ENCODE assay signal across 11 cellular contexts in genomic region chr2:223549215-223549614, GRCh38. TPM values are rescaled to one million over a fixed set of nuclear protein-coding genes. Genes with fewer than 3 reads are reported as not detected.
DNase-seq lines count a peak whose midpoint lies in the region; ATAC-seq and TF ChIP-seq lines count a peak whose summit lies in the region.
"Had no signal": no experiment of that assay in that cellular context is flagged by ENCODE, and none has a peak within 500 bp of the region (broad histone marks: within the 10 kb centered on the region; RNA-seq: fewer than 3 reads in every experiment).

No MANE protein-coding gene starts in this region.

- no peak for TF ChIP-seq CTCF in RWPE2 (IDR thresholded peaks at IDR 0.05; ENCODE audit: poor library complexity, severe bottlenecking)
- no peak for TF ChIP-seq CTCF in type B pancreatic cell (conservative IDR thresholded peaks at IDR 0.05)
- no peak for TF ChIP-seq CTCF in left lung (IDR thresholded peaks at IDR 0.05)

- CTCF ChIA-PET in activated naive CD4-positive, alpha-beta T cell treated with anti-CD3 and anti-CD28 coated beads, Interleukin-2, amount 10 ng/mL, durations not matched to agents 7 days and 5 days (lab: Charles Lee) = no interaction called here

- intact Hi-C loops in left lung (cut with DNase I) = no loop called here

- H3K4me1 ChIP-seq in RWPE2 (ENCODE audit: insufficient read depth, poor library complexity, severe bottlenecking) (peaks cover 41% of the 10 kb centered on the region), left lung (no peaks in the 10 kb centered on the region)

- H3K27me3 ChIP-seq in RWPE2 (ENCODE audit: insufficient read depth, poor library complexity, severe bottlenecking) = no peaks in the 10 kb centered on the region
- H3K27me3 ChIP-seq in left lung = no peaks in the 10 kb centered on the region

- H3K27me3 Mint-ChIP-seq in type B pancreatic cell = peaks cover 7% of the 10 kb centered on the region
- no peaks in the 10 kb centered on the region for H3K27me3 Mint-ChIP-seq in activated naive CD4-positive, alpha-beta T cell treated with anti-CD3 and anti-CD28 coated beads, Interleukin-2, amount 10 ng/mL, durations not matched to agents 7 days and 5 days

- no peak overlapping the region for H3K4me3 Mint-ChIP-seq in type B pancreatic cell
- H3K4me3 Mint-ChIP-seq in activated naive CD4-positive, alpha-beta T cell treated with anti-CD3 and anti-CD28 coated beads, Interleukin-2, amount 10 ng/mL, durations not matched to agents 7 days and 5 days = no peak overlapping the region
- H3K4me3 Mint-ChIP-seq: B cell had no signal

- peak overlapping the region; percentile 19 for H3K27ac Mint-ChIP-seq in type B pancreatic cell
- no peak overlapping the region for H3K27ac Mint-ChIP-seq in activated naive CD4-positive, alpha-beta T cell treated with anti-CD3 and anti-CD28 coated beads, Interleukin-2, amount 10 ng/mL, durations not matched to agents 7 days and 5 days
- H3K27ac Mint-ChIP-seq: B cell had no signal

- no peak overlapping the region for H3K4me3 ChIP-seq in RWPE2 (ENCODE audit: severe bottlenecking)
- H3K4me3 ChIP-seq in left lung = no peak overlapping the region
- H3K4me3 ChIP-seq: mucosa of descending colon had no signal

- no peaks in the 10 kb centered on the region for H3K9me3 ChIP-seq in RWPE2 (ENCODE audit: severe bottlenecking)
- H3K9me3 ChIP-seq in left lung = no peaks in the 10 kb centered on the region
- H3K9me3 ChIP-seq: mucosa of descending colon had no signal

- ATAC-seq in RWPE2 (ENCODE audit: low read depth) = peak; percentile 96
- ATAC-seq in left lung = no peak
- ATAC-seq in GM18511 (IDR thresholded peaks at IDR 0.05; ENCODE audit: unreplicated experiment) = no peak
- ATAC-seq: mucosa of descending colon had no signal

- peaks cover 5% of the 10 kb centered on the region for H3K4me1 Mint-ChIP-seq in type B pancreatic cell (ENCODE audit: unreplicated experiment)
- H3K4me1 Mint-ChIP-seq in activated naive CD4-positive, alpha-beta T cell treated with anti-CD3 and anti-CD28 coated beads, Interleukin-2, amount 10 ng/mL, durations not matched to agents 7 days and 5 days = no peaks in the 10 kb centered on the region
- H3K4me1 Mint-ChIP-seq: B cell had no signal

- H3K27ac ChIP-seq in RWPE2 (ENCODE audit: poor library complexity, severe bottlenecking) (peak overlapping the region; percentile 98), left lung (no peak overlapping the region)

- H3K36me3 ChIP-seq in RWPE2 (ENCODE audit: low read depth) (no peaks in the 10 kb centered on the region), left lung (no peaks in the 10 kb centered on the region)

- no peaks in the 10 kb centered on the region for H3K9me3 Mint-ChIP-seq in type B pancreatic cell
- no peaks in the 10 kb centered on the region for H3K9me3 Mint-ChIP-seq in activated naive CD4-positive, alpha-beta T cell treated with anti-CD3 and anti-CD28 coated beads, Interleukin-2, amount 10 ng/mL, durations not matched to agents 7 days and 5 days

- peak; percentile 7 for DNase-seq in NCI-H1436 treated with DMSO at 0.1 percent for 48 hours (lab: John Stamatoyannopoulos, UW)
- DNase-seq in NCI-H1436 (lab: John Stamatoyannopoulos, UW) = no peak
- DNase-seq in RWPE2 (ENCODE audit: low spot score) = peak; percentile 93
- DNase-seq in fibroblast of peridontal ligament (ENCODE audit: extremely low read depth) = peak; percentile 95
- DNase-seq in type B pancreatic cell (ENCODE audit: extremely low spot score, unreplicated experiment) = no peak
- DNase-seq in left lung = no peak
- no peak for DNase-seq in activated naive CD4-positive, alpha-beta T cell treated with anti-CD3 and anti-CD28 coated beads, Interleukin-2, amount 10 ng/mL, durations not matched to agents 7 days and 5 days
- DNase-seq: mucosa of descending colon had no signal

- H3K36me3 Mint-ChIP-seq in type B pancreatic cell = no peaks in the 10 kb centered on the region
- H3K36me3 Mint-ChIP-seq in activated naive CD4-positive, alpha-beta T cell treated with anti-CD3 and anti-CD28 coated beads, Interleukin-2, amount 10 ng/mL, durations not matched to agents 7 days and 5 days = no peaks in the 10 kb centered on the region

RNA-seq across cellular contexts. Expression of gene SCG2, which starts 52.9 kb away (rescaled TPM):
- 75.1 and 347 TPM in 2 replicates for total RNA-seq in type B pancreatic cell (ENCODE audit: low replicate concordance)
- 1 to 10 TPM in 1 of 2 donors, under 1 TPM in 1; 0.71 to 3.8 TPM for total RNA-seq in left lung
- total RNA-seq: activated CD8-positive, alpha-beta memory T cell treated with anti-CD3 and anti-CD28 coated beads for 36 hours had no signal

Comparison
In these comparisons a context has a peak if more than half of its experiments do, and no peak if none do; other contexts are left out.
1. DNase-seq: peak in NCI-H1436 treated with DMSO at 0.1 percent for 48 hours (single experiment), RWPE2 (single experiment) and fibroblast of peridontal ligament (single experiment); none in NCI-H1436 (single experiment), type B pancreatic cell (single experiment), left lung (0 of 2) and activated naive CD4-positive, alpha-beta T cell treated with anti-CD3 and anti-CD28 coated beads, Interleukin-2, amount 10 ng/mL, durations not matched to agents 7 days and 5 days (single experiment).
2. RNA of gene SCG2, which starts 52.9 kb away (total RNA-seq): 75.1 to 347 TPM in type B pancreatic cell; 0.71 to 3.8 TPM in left lung; every median in the first group is over 10 times any median in the second.